In the genomic region with DNA sequence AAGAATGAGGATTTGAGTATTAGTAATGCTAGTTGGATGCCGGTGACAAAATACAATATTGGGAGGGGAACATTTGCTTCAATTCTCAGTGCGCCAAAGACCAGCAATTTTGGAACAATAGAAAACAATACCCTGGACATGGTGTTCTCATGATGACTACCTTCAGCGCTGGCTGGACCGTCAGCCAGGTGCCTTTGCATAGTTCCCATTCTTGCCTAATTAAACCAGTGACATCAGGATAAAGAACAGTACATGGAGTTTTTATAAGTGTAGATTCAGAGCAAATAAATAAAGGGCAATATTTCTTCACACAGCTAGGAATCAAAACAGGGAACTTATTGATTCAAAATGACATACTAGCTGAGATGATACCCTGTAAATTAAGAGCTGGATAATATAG, we compare ENCODE assay signal across 28 cellular contexts.
"Had no signal": no experiment of that assay in that cellular context is flagged by ENCODE, and none has a peak within 500 bp of the region (broad histone marks: within the 10 kb centered on the region; RNA-seq: fewer than 3 reads in every experiment).

No MANE protein-coding gene starts in this region.

- H3K27ac ChIP-seq: adrenal gland, ascending aorta, body of pancreas, brain microvascular endothelial cell, breast epithelium, cardiac muscle cell had no signal

- H3K27me3 ChIP-seq: ascending aorta, body of pancreas, brain microvascular endothelial cell, breast epithelium had no signal

- H3K9me3 ChIP-seq: adrenal gland, ascending aorta, body of pancreas, breast epithelium had no signal

- H3K36me3 ChIP-seq: adrenal gland, ascending aorta, brain microvascular endothelial cell, breast epithelium, cardiac muscle cell had no signal

- H3K4me1 ChIP-seq: adrenal gland, ascending aorta, body of pancreas, breast epithelium had no signal

- DNase-seq: activated effector memory CD4-positive, alpha-beta T cell treated with anti-CD3 and anti-CD28 coated beads, Interleukin-2, amount 50 U/mL, for 16 hours; activated effector memory CD4-positive, alpha-beta T cell treated with Interleukin-2 at 50 U/mL for 16 hours; activated gamma-delta T cell; activated gamma-delta T cell treated with Interleukin-2 at 50 U/mL for 16 hours; activated naive CD4-positive, alpha-beta T cell; activated naive CD4-positive, alpha-beta T cell treated with anti-CD3 and anti-CD28 coated beads for 36 hours; activated naive CD4-positive, alpha-beta T cell treated with anti-CD3 and anti-CD28 coated beads, Interleukin-2, amount 10 ng/mL, durations not matched to agents 7 days and 5 days; activated naive CD4-positive, alpha-beta T cell treated with anti-CD3 and anti-CD28 coated beads, Interleukin-2, amount 50 U/mL, for 16 hours; activated naive CD4-positive, alpha-beta T cell treated with Interleukin-2 at 50 U/mL for 16 hours; activated naive CD8-positive, alpha-beta T cell treated with anti-CD3 and anti-CD28 coated beads for 36 hours; activated naive CD8-positive, alpha-beta T cell treated with anti-CD3 and anti-CD28 coated beads, Interleukin-2, amount 10 ng/mL, durations not matched to agents 7 days and 5 days; activated naive CD8-positive, alpha-beta T cell treated with anti-CD3 and anti-CD28 coated beads, Interleukin-2, amount 50 U/mL, for 24 hours; activated T-cell treated with anti-CD3 and anti-CD28 coated beads, Interleukin-2, amount 50 U/mL, for 4 hours; activated T-cell treated with anti-CD3 and anti-CD28 coated beads, Interleukin-2, amount 50 U/mL, for 48 hours; activated T-cell treated with anti-CD3 and anti-CD28 coated beads, Interleukin-2, amount 50 U/mL, for 72 hours; adrenal gland; amniotic stem cell; amygdala; anterior cingulate cortex; aorta; body of pancreas; brain microvascular endothelial cell; caudate nucleus; central memory CD4-positive, alpha-beta T cell; cerebellar nuclear complex had no signal

- H3K4me3 ChIP-seq: adrenal gland, ascending aorta, body of pancreas, breast epithelium, cardiac muscle cell had no signal
